In the genomic region with DNA sequence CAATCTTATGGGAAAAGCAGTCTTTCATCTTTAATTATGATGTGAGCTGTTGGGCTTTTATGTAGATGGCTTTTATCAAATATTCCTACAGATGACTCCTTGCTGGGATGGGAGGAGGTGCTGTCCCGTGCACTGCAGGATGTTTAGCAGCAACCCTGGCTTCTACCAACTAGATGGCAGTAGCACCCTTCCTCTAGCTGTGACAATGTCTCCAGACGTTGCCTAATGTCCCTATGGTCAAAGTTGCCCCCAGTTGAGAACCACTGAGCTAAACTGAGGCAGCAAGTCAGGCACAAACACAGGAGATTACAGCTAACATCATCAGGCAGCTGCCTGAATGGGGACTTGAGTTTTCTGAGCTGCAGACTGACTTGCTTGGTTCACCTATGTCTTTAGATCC, we compare ENCODE assay signal across 9 cellular contexts.
DNase-seq lines count a peak whose midpoint lies in the region; ATAC-seq, FAIRE-seq and TF ChIP-seq lines count a peak whose summit lies in the region.
"Had no signal": no experiment of that assay in that cellular context is flagged by ENCODE, and none has a peak within 500 bp of the region (broad histone marks: within the 10 kb centered on the region; RNA-seq: fewer than 3 reads in every experiment).

No MANE protein-coding gene starts in this region.

- no peaks in the 10 kb centered on the region for H3K4me1 Mint-ChIP-seq in effector memory CD8-positive, alpha-beta T cell (ENCODE audit: low read depth in 2 of 2)

- WGBS in GM12878 (ENCODE audit: insufficient coverage, insufficient replicate concordance, low lambda C conversion rate, missing lambda C conversion rate) = 2% methylated on average over 2 of the region's 2 CpGs
- 5% methylated on average over 2 of the region's 2 CpGs for WGBS in mesenchymal stem cell

- CTCF ChIA-PET in GM12878 (lab: Yijun Ruan, JAX) = interaction anchor here (0.6 to 2.6 kb wide), 15 partner anchors 9 to 485 kb away, joined by 3 to 21 read pairs (median 4); no protein-coding TSS in a partner anchor

- TF ChIP-seq EP300 in GM12878 (IDR thresholded peaks at IDR 0.05; ENCODE audit: borderline replicate concordance in 1 of 2, control insufficient read depth in 1 of 2, low read depth in 2 of 2, low read length in 2 of 2) = no peak

- H3K4me1 ChIP-seq in GM12878 (ENCODE audit: control insufficient read depth, insufficient read depth, low read length) (no peaks in the 10 kb centered on the region), mesenchymal stem cell (ENCODE audit: control insufficient read depth, insufficient read depth, low read depth, low read length) (no peaks in the 10 kb centered on the region)

- BruUV-seq in GM12878 (replicated peaks; lab: Mats Ljungman, UMichigan) = no TSS peak

- no peak overlapping the region for H2BK5ac ChIP-seq in mesenchymal stem cell (ENCODE audit: low read depth, low read length, poor library complexity, severe bottlenecking)

- peak; percentile 5 for DNase-seq in GM12864 (ENCODE audit: low read depth)
- DNase-seq in GM12878 (ENCODE audit: low read depth, low spot score) = peak; percentile 25
- peak; percentile 39 for DNase-seq in mesenchymal stem cell
- no peak for DNase-seq in effector memory CD8-positive, alpha-beta T cell
- DNase-seq in RCC 7860 (ENCODE audit: low spot score) = no peak
- DNase-seq in NCI-H1436 (lab: John Stamatoyannopoulos, UW) = no peak

- H4K91ac ChIP-seq in mesenchymal stem cell (ENCODE audit: low read length) = no peak overlapping the region

- H3K79me2 ChIP-seq in GM12878 (ENCODE audit: control insufficient read depth, insufficient read depth, low read length) = no peaks in the 10 kb centered on the region

- POLR2A ChIA-PET in GM12878 (lab: Charles Lee) = no interaction called here

- RAD21 ChIA-PET in GM12878 (lab: Charles Lee; ENCODE audit: unreplicated experiment) = interaction anchor here (0.9 to 2.0 kb wide), 9 partner anchors 85 to 375 kb away, joined by 3 to 6 read pairs (median 4); no protein-coding TSS in a partner anchor

- H3K36me3 ChIP-seq in GM12878 (ENCODE audit: control insufficient read depth in 2 of 2, insufficient read depth in 2 of 2, low read length in 1 of 2) = no peaks in the 10 kb centered on the region
- H3K36me3 ChIP-seq in mesenchymal stem cell (ENCODE audit: control insufficient read depth in 1 of 2, insufficient read depth in 2 of 2, low read depth in 1 of 2, low read length in 2 of 2) = no peaks in the 10 kb centered on the region

- TF ChIP-seq POLR2A in GM12878 (IDR thresholded peaks at IDR 0.05; ENCODE audit: low read depth, low read length) = no peak

- no peak overlapping the region for H3K9ac ChIP-seq in GM12878 (ENCODE audit: control insufficient read depth, insufficient read depth, low read length)
- no peak overlapping the region for H3K9ac ChIP-seq in mesenchymal stem cell (ENCODE audit: low read length)

- FAIRE-seq in GM12878 (lab: Jason Lieb, UNC) (peak; percentile 84), RCC 7860 (lab: Jason Lieb, UNC) (no peak)

- no peak overlapping the region for H3K4ac ChIP-seq in mesenchymal stem cell (ENCODE audit: low read depth in 1 of 2, low read length in 2 of 2)

- intact Hi-C loops in GM12878 (cut with micrococcal nuclease; ENCODE audit: unreplicated experiment) = loop anchor here (1.0 to 5.0 kb wide), 5 partner anchors 87 to 587 kb away; no protein-coding TSS in a partner anchor

- TF ChIP-seq CTCF in GM12864 (IDR thresholded peaks at IDR 0.05; ENCODE audit: low read depth, low read length, missing control alignments) (peak; percentile 83), GM12878 (IDR thresholded peaks at IDR 0.05 in 2 of 3, conservative IDR thresholded peaks at IDR 0.05 in 1 of 3; ENCODE audit: control insufficient read depth in 2 of 3, extremely low read depth in 1 of 3, insufficient read depth in 1 of 3, low read depth in 3 of 3, low read length in 3 of 3) (peak; percentile 63 to 75 (median 64))

- no peaks in the 10 kb centered on the region for H3K9me3 ChIP-seq in GM12878 (replicated peaks; ENCODE audit: control insufficient read depth, insufficient read depth, low read length)
- H3K9me3 ChIP-seq in mesenchymal stem cell (ENCODE audit: control insufficient read depth, low read length) = no peaks in the 10 kb centered on the region

- no peak overlapping the region for H2BK120ac ChIP-seq in mesenchymal stem cell (ENCODE audit: low read depth, low read length)

- H4K20me1 ChIP-seq in GM12878 (ENCODE audit: control insufficient read depth, insufficient read depth) = no peaks in the 10 kb centered on the region

- peaks cover 0 to 2% of the 10 kb centered on the region in 2 donors for H3K9me3 Mint-ChIP-seq in effector memory CD8-positive, alpha-beta T cell

- no peak overlapping the region for H3K4me3 Mint-ChIP-seq in effector memory CD8-positive, alpha-beta T cell

- no peaks in the 10 kb centered on the region for H3K36me3 Mint-ChIP-seq in effector memory CD8-positive, alpha-beta T cell (ENCODE audit: insufficient read depth)

- ATAC-seq in HG03432 (IDR thresholded peaks at IDR 0.05; ENCODE audit: unreplicated experiment) (peak; percentile 69), GM12878 (peak; percentile 82), HG02840 (IDR thresholded peaks at IDR 0.05; ENCODE audit: low FRiP score, unreplicated experiment) (no peak)
- no peak for ATAC-seq in effector memory CD8-positive, alpha-beta T cell (replicated peaks)

- H2AFZ ChIP-seq in GM12878 (ENCODE audit: control insufficient read depth, low read depth, low read length) = no peak overlapping the region
- no peak overlapping the region for H2AFZ ChIP-seq in mesenchymal stem cell (ENCODE audit: low read depth, low read length)

- in situ Hi-C loops in GM12878 (cut with MboI) = no loop called here

- no peak overlapping the region for H3K23ac ChIP-seq in mesenchymal stem cell (ENCODE audit: low read length in 2 of 2)

- H3K4me2 ChIP-seq in GM12878 (ENCODE audit: control insufficient read depth, insufficient read depth) (no peak overlapping the region), mesenchymal stem cell (ENCODE audit: low read length, poor library complexity, severe bottlenecking) (no peak overlapping the region)

- no peak overlapping the region for H2BK12ac ChIP-seq in mesenchymal stem cell (ENCODE audit: low read length in 2 of 2)

- H3K27me3 ChIP-seq in GM12878 (replicated peaks in 1 of 2; ENCODE audit: control insufficient read depth in 2 of 2, insufficient read depth in 2 of 2, low read length in 1 of 2) = no peaks in the 10 kb centered on the region
- H3K27me3 ChIP-seq in mesenchymal stem cell (ENCODE audit: control insufficient read depth in 1 of 2, insufficient read depth in 1 of 2, low read length in 2 of 2) = no peaks in the 10 kb centered on the region

- H2BK15ac ChIP-seq in mesenchymal stem cell (ENCODE audit: low read depth, poor library complexity, severe bottlenecking) = no peak overlapping the region

- SMC1A ChIA-PET in GM12878 (lab: Charles Lee; ENCODE audit: uncharacterized antibody, unreplicated experiment) = interaction anchor here (1.2 to 2.2 kb wide), 10 partner anchors 9 to 373 kb away, joined by 3 to 11 read pairs (median 5); no protein-coding TSS in a partner anchor

- no peak overlapping the region for H3K27ac Mint-ChIP-seq in effector memory CD8-positive, alpha-beta T cell

- H3K27ac ChIP-seq in GM12878 (ENCODE audit: control insufficient read depth, insufficient read depth) = no peak overlapping the region
- H3K27ac ChIP-seq in mesenchymal stem cell (ENCODE audit: low read length, poor library complexity, severe bottlenecking) = no peak overlapping the region
- H3K27ac ChIP-seq: SK-N-MC had no signal

- H3K18ac ChIP-seq in mesenchymal stem cell (ENCODE audit: low read depth in 1 of 2, low read length in 2 of 2) = no peak overlapping the region

- H3K4me3 ChIP-seq in GM12864 (ENCODE audit: low read depth, low read length) (no peak overlapping the region), GM12878 (no peak overlapping the region), mesenchymal stem cell (ENCODE audit: insufficient read depth in 1 of 2, low read depth in 1 of 2, low read length in 2 of 2) (no peak overlapping the region)
- H3K4me3 ChIP-seq: SK-N-MC had no signal

- no peak overlapping the region for H3K14ac ChIP-seq in mesenchymal stem cell (ENCODE audit: low read length in 2 of 2)

- TF ChIP-seq RAD21 in GM12878 (IDR thresholded peaks at IDR 0.05; ENCODE audit: insufficient read depth, low read depth, low read length) = peak; percentile 79

- H2AK5ac ChIP-seq in mesenchymal stem cell (ENCODE audit: low read length, severe bottlenecking) = no peak overlapping the region

- H3K79me1 ChIP-seq in mesenchymal stem cell (replicated peaks; ENCODE audit: low read length, poor library complexity, severe bottlenecking) = no peaks in the 10 kb centered on the region

- H4K8ac ChIP-seq in mesenchymal stem cell (ENCODE audit: low read length) = no peak overlapping the region

- no peaks in the 10 kb centered on the region for H3K27me3 Mint-ChIP-seq in effector memory CD8-positive, alpha-beta T cell

TF ChIP-seq in GM12878, 131 proteins besides CTCF, POLR2A, EP300 and RAD21 (continues in another document):
- TF ChIP-seq SMARCA5 (IDR thresholded peaks at IDR 0.05) = no peak
- TF ChIP-seq SUPT20H (IDR thresholded peaks at IDR 0.05; ENCODE audit: borderline replicate concordance, control insufficient read depth, low read depth, low read length) = no peak
- no peak for TF ChIP-seq SP1 (IDR thresholded peaks at IDR 0.05; ENCODE audit: low read depth, low read length)
- TF ChIP-seq PRDM15 (CRISPR knock-in tag; IDR thresholded peaks at IDR 0.05) = no peak

Comparison
In these comparisons a context has a peak if more than half of its experiments do, and no peak if none do; other contexts are left out.
1. DNase-seq: peak in GM12864 (single experiment), GM12878 (single experiment) and mesenchymal stem cell (single experiment); none in effector memory CD8-positive, alpha-beta T cell (0 of 3), RCC 7860 (single experiment) and NCI-H1436 (single experiment).
2. ATAC-seq: peak in HG03432 (single experiment) and GM12878 (single experiment); none in HG02840 (single experiment) and effector memory CD8-positive, alpha-beta T cell (single experiment).